ENCODE assay signal across 20 cellular contexts in genomic region chr19:3033595-3034193, GRCh38. TPM values are rescaled to one million over a fixed set of nuclear protein-coding genes. Genes with fewer than 3 reads are reported as not detected.
DNase-seq lines count a peak whose midpoint lies in the region; ATAC-seq and TF ChIP-seq lines count a peak whose summit lies in the region.
"Had no signal": no experiment of that assay in that cellular context is flagged by ENCODE, and none has a peak within 500 bp of the region (broad histone marks: within the 10 kb centered on the region; RNA-seq: fewer than 3 reads in every experiment).

No MANE protein-coding gene starts in this region.

- TF ChIP-seq CTCF in hepatocyte (IDR thresholded peaks at IDR 0.05; ENCODE audit: poor library complexity) (no peak), osteoblast (IDR thresholded peaks at IDR 0.05; ENCODE audit: extremely low read depth, low read depth, low read length) (no peak)

- H3K4me1 ChIP-seq in hepatocyte (ENCODE audit: insufficient read depth) = peaks cover 28% of the 10 kb centered on the region
- peaks cover 12% of the 10 kb centered on the region for H3K4me1 ChIP-seq in osteoblast (ENCODE audit: insufficient read depth, low read length)

- H3K9me3 ChIP-seq in hepatocyte (ENCODE audit: low read depth) = no peaks in the 10 kb centered on the region
- no peaks in the 10 kb centered on the region for H3K9me3 ChIP-seq in osteoblast (ENCODE audit: low read depth, low read length)
- H3K9me3 ChIP-seq: adrenal gland, HAP-1, tibial artery had no signal

- H2AFZ ChIP-seq in hepatocyte (no peak overlapping the region), osteoblast (ENCODE audit: low read length) (no peak overlapping the region)

- H3K79me2 ChIP-seq in hepatocyte (no peaks in the 10 kb centered on the region), osteoblast (ENCODE audit: insufficient read depth, low read length) (no peaks in the 10 kb centered on the region)

- H3K4me2 ChIP-seq in hepatocyte = peak overlapping the region; percentile 84
- H3K4me2 ChIP-seq in osteoblast (ENCODE audit: insufficient read depth, low read length) = no peak overlapping the region

- no peak overlapping the region for H3K4me3 ChIP-seq in hepatocyte
- no peak overlapping the region for H3K4me3 ChIP-seq in osteoblast (ENCODE audit: insufficient read depth, low read length)
- H3K4me3 ChIP-seq: adrenal gland, HAP-1, lung, tibial artery had no signal

- no peaks in the 10 kb centered on the region for H4K20me1 ChIP-seq in hepatocyte (ENCODE audit: insufficient read depth, poor library complexity, severe bottlenecking)
- H4K20me1 ChIP-seq in osteoblast (ENCODE audit: insufficient read depth, low read length) = no peaks in the 10 kb centered on the region

- H3K27ac ChIP-seq in hepatocyte (peak overlapping the region; percentile 85), osteoblast (ENCODE audit: low read depth, low read length) (no peak overlapping the region)
- H3K27ac ChIP-seq: tibial artery had no signal

- H3K36me3 ChIP-seq in hepatocyte (replicated peaks; ENCODE audit: insufficient read depth, low read depth) (no peaks in the 10 kb centered on the region), osteoblast (ENCODE audit: insufficient read depth, low read length) (no peaks in the 10 kb centered on the region)
- H3K36me3 ChIP-seq: adrenal gland, HAP-1, tibial artery had no signal

- no peaks in the 10 kb centered on the region for H3K27me3 ChIP-seq in hepatocyte
- H3K27me3 ChIP-seq in osteoblast (ENCODE audit: insufficient read depth, low read length) = peaks cover 35% of the 10 kb centered on the region
- H3K27me3 ChIP-seq: adrenal gland had no signal

- no peak for ATAC-seq in HG03025 (IDR thresholded peaks at IDR 0.05; ENCODE audit: low FRiP score, unreplicated experiment)
- no peak for ATAC-seq in GM18520 (IDR thresholded peaks at IDR 0.05; ENCODE audit: unreplicated experiment)
- ATAC-seq: activated CD4-positive, alpha-beta T cell treated with anti-CD3 and anti-CD28 coated beads for 36 hours; stimulated activated naive B cell treated with anti-CD40 and anti-IgM and Interleukin-4, amounts not matched to agents 10 μg/mL and 1 μg/mL and 100 μg/mL, for 72 hours had no signal

- 68% methylated on average over 10 of the region's 10 CpGs for WGBS in hepatocyte (ENCODE audit: low lambda C conversion rate, missing lambda C conversion rate)

- no peaks in the 10 kb centered on the region for H3K9me2 ChIP-seq in hepatocyte (replicated peaks; ENCODE audit: insufficient read depth)

- DNase-seq in ELF-1 (ENCODE audit: low read depth, low spot score) (peak; percentile 4), RKO (ENCODE audit: low spot score) (peak; percentile 34), hepatocyte (ENCODE audit: low spot score) (no peak), osteoblast (ENCODE audit: insufficient read length, low spot score, missing footprints) (peak; percentile 38), DMS53 treated with DMSO at 0.1 percent for 48 hours (lab: John Stamatoyannopoulos, UW; ENCODE audit: unreplicated experiment) (no peak)
- DNase-seq: activated CD4-positive, alpha-beta T cell treated with anti-CD3 and anti-CD28 coated beads for 36 hours; central memory CD4-positive, alpha-beta T cell; DND-41; foreskin fibroblast; MM.1S; NCI-H1436; NCI-H526; stimulated activated naive B cell treated with anti-CD40 and anti-IgM and Interleukin-4, amounts not matched to agents 10 μg/mL and 1 μg/mL and 100 μg/mL, for 72 hours; tibial artery had no signal

RNA-seq across cellular contexts. Expression of gene TLE2, which starts 4.6 kb away (rescaled TPM):
- total RNA-seq in hepatocyte (25.4 and 36.2 TPM in 2 replicates), osteoblast (2.4 and 5.1 TPM in 2 replicates)
- polyA plus RNA-seq in hepatocyte = 71.1 and 82.0 TPM in 2 replicates

RNA-seq across cellular contexts. Expression of gene TLE5, which starts 28.6 kb away (rescaled TPM):
- total RNA-seq in hepatocyte = 241 and 260 TPM in 2 replicates
- 308 and 340 TPM in 2 replicates for polyA plus RNA-seq in hepatocyte
- 209 and 211 TPM in 2 replicates for total RNA-seq in osteoblast

RNA-seq across cellular contexts. Expression of gene TLE6, which starts 56.3 kb away (rescaled TPM):
- total RNA-seq in hepatocyte (1.2 and 4.7 TPM in 2 replicates), osteoblast (under 0.01 and 0.72 TPM in 2 replicates)
- 1.2 and 3.9 TPM in 2 replicates for polyA plus RNA-seq in hepatocyte
- total RNA-seq: myocyte had no signal

Comparison
In these comparisons a context has a peak if more than half of its experiments do, and no peak if none do; other contexts are left out.
1. DNase-seq: peak in ELF-1 (single experiment), RKO (single experiment) and osteoblast (single experiment); none in hepatocyte (single experiment) and DMS53 treated with DMSO at 0.1 percent for 48 hours (single experiment).